Comparison of ENCODE assay signal across 8 cellular contexts in genomic region chr21:43645414-43645891, GRCh38. TPM values are rescaled to one million over a fixed set of nuclear protein-coding genes. Genes with fewer than 3 reads are reported as not detected.
DNase-seq lines count a peak whose midpoint lies in the region; ATAC-seq and TF ChIP-seq lines count a peak whose summit lies in the region.

No MANE protein-coding gene starts in this region.

- H3K27me3 ChIP-seq in right cardiac atrium (ENCODE audit: control insufficient read depth, insufficient read depth) = no peaks in the 10 kb centered on the region

- peak; percentile 55 for DNase-seq in AG08396 (ENCODE audit: low spot score)
- DNase-seq in GM12865 (ENCODE audit: low read depth) = peak; percentile 76
- DNase-seq in NCI-H446 treated with DMSO at 0.1 percent for 48 hours (lab: John Stamatoyannopoulos, UW) = peak; percentile 42
- DNase-seq in amniotic epithelial cell (ENCODE audit: low read depth) = peak; percentile 90
- peak in 2 of 3 donors; percentile 51 to 61 for DNase-seq in right cardiac atrium
- peak; percentile 51 for DNase-seq in skeletal muscle cell (ENCODE audit: low read depth)
- DNase-seq in stimulated activated naive CD4-positive, alpha-beta T cell treated with Interleukin-2 at 50 U/mL for 16 hours (lab: John Stamatoyannopoulos, UW) = no peak

- H3K4me3 ChIP-seq in GM12865 (ENCODE audit: low read depth, low read length) (no peak overlapping the region), right cardiac atrium (ENCODE audit: low read length) (peak overlapping the region; percentile 30), skeletal muscle cell (ENCODE audit: low read depth, low read length) (no peak overlapping the region)

- WGBS in right cardiac atrium = 2% methylated on average over 7 of the region's 7 CpGs

- no peaks in the 10 kb centered on the region for H3K9me3 ChIP-seq in right cardiac atrium (ENCODE audit: control insufficient read depth, low read length)

- peak; percentile 88 to 90 for ATAC-seq in right cardiac atrium
- no peak for ATAC-seq in HG02840 (IDR thresholded peaks at IDR 0.05; ENCODE audit: low FRiP score, unreplicated experiment)

- H3K4me1 ChIP-seq in right cardiac atrium (ENCODE audit: control insufficient read depth, insufficient read depth, low read length) = no peaks in the 10 kb centered on the region

- intact Hi-C loops in right cardiac atrium (cut with DNase I) = loop anchor here in 1 of 4 donors (10.0 kb wide), 1 partner anchor 301 kb away; no protein-coding TSS in a partner anchor

- H3K27ac ChIP-seq in right cardiac atrium (ENCODE audit: low read length) = peak overlapping the region; percentile 61

- peak; percentile 30 for TF ChIP-seq CTCF in GM12865 (IDR thresholded peaks at IDR 0.05; ENCODE audit: insufficient read depth, low read depth, low read length, missing control alignments)

RNA-seq across cellular contexts. Expression of gene HSF2BP, which starts 13.8 kb away (rescaled TPM):
- under 1 TPM; 0.21 to 0.42 (median 0.38) TPM for total RNA-seq in right cardiac atrium
- 0.18 TPM for polyA plus RNA-seq in right cardiac atrium

RNA-seq across cellular contexts. Expression of gene RRP1B, which starts 13.9 kb away (rescaled TPM):
- total RNA-seq in right cardiac atrium = 10 to 100 TPM; 10.5 to 12.5 (median 11.5) TPM
- 4.7 TPM for polyA plus RNA-seq in right cardiac atrium
